In genomic region chr9:33774074-33774689, GRCh38 we compare ENCODE assay signal across 4 cellular contexts. TPM values are rescaled to one million over a fixed set of nuclear protein-coding genes. Genes with fewer than 3 reads are reported as not detected.
"Had no signal": no experiment of that assay in that cellular context is flagged by ENCODE, and none has a peak within 500 bp of the region (broad histone marks: within the 10 kb centered on the region; RNA-seq: fewer than 3 reads in every experiment).

No MANE protein-coding gene starts in this region.

RNA-seq across cellular contexts. Expression of gene PRSS3, which starts 21.2 kb away (rescaled TPM):
- total RNA-seq: sciatic nerve, upper lobe of right lung had no signal
- polyA plus RNA-seq: naive thymus-derived CD4-positive, alpha-beta T cell; neural cell had no signal
